23 cellular contexts compared by ENCODE assay signal in the genomic region with DNA sequence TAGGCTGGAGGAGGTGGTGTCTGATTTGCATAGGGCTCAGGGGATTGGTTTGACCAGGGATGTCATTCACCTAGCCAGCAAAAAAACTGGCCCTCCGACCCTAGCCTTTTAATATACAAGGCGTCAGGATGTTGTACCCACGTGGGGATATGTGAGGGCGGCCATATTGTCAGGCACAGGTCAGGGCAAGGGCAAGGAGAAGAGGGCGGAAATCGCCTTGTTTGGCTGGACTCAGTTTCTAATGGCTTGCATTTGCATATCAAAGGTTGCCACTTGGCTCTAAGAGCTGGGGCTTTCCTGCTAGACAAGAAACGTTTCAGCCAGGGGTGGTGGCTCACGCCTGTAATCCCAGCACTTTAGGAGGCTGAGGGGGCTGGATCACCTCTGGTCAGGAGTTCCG. TPM values are rescaled to one million over a fixed set of nuclear protein-coding genes. Genes with fewer than 3 reads are reported as not detected.
DNase-seq lines count a peak whose midpoint lies in the region; ATAC-seq, FAIRE-seq and TF ChIP-seq lines count a peak whose summit lies in the region.
"Had no signal": no experiment of that assay in that cellular context is flagged by ENCODE, and none has a peak within 500 bp of the region (broad histone marks: within the 10 kb centered on the region; RNA-seq: fewer than 3 reads in every experiment).

No MANE protein-coding gene starts in this region.

- H4K20me1 ChIP-seq in H1 (replicated peaks in 1 of 2; ENCODE audit: control insufficient read depth in 1 of 2, insufficient read depth in 2 of 2, low read length in 2 of 2): no peaks in the 10 kb centered on the region

- no peak for TF ChIP-seq POLR2A in H1 (IDR thresholded peaks at IDR 0.05; ENCODE audit: control extremely low read depth in 1 of 2, low read depth in 2 of 2, low read length in 2 of 2)

- no peak overlapping the region for H2BK120ac ChIP-seq in H1 (replicated peaks; ENCODE audit: low read depth, low read length)
- no peak overlapping the region for H2BK120ac ChIP-seq in trophoblast cell (ENCODE audit: insufficient read depth, low read length, poor library complexity)

- no peak overlapping the region for H4K5ac ChIP-seq in H1 (ENCODE audit: insufficient read length, low read depth, low read length)

- no peak overlapping the region for H2AFZ ChIP-seq in H1 (ENCODE audit: low read length)
- no peak overlapping the region for H2AFZ ChIP-seq in trophoblast cell (ENCODE audit: insufficient read depth, low read length, poor library complexity)

- no peak overlapping the region for H3K4me3 ChIP-seq in H1 (ENCODE audit: extremely low read depth in 1 of 4, insufficient read depth in 2 of 4, low read depth in 3 of 4, low read length in 4 of 4)
- no peak overlapping the region for H3K4me3 ChIP-seq in trophoblast cell (ENCODE audit: low read depth, low read length)
- no peak overlapping the region for H3K4me3 ChIP-seq in coronary artery

- H2BK15ac ChIP-seq in H1 (ENCODE audit: low read length): no peak overlapping the region

- H3K4me1 ChIP-seq in H1 (replicated peaks in 1 of 4; ENCODE audit: control insufficient read depth in 3 of 4, insufficient read depth in 4 of 4, low read length in 3 of 4) (no peaks in the 10 kb centered on the region), trophoblast cell (ENCODE audit: control insufficient read depth in 1 of 2, insufficient read depth in 2 of 2, low read length in 2 of 2) (no peaks in the 10 kb centered on the region)
- H3K4me1 ChIP-seq: BE2C, Caco-2 had no signal

- H3K79me2 ChIP-seq in H1 (ENCODE audit: control insufficient read depth in 1 of 2, insufficient read depth in 2 of 2, low read length in 2 of 2): no peaks in the 10 kb centered on the region
- H3K79me2 ChIP-seq in trophoblast cell (ENCODE audit: control insufficient read depth, insufficient read depth, low read length, poor library complexity): no peaks in the 10 kb centered on the region

- no peak overlapping the region for H4K8ac ChIP-seq in H1 (ENCODE audit: extremely low read depth, insufficient read depth, low read length)
- H4K8ac ChIP-seq in trophoblast cell (ENCODE audit: low read depth, low read length): no peak overlapping the region

- TF ChIP-seq RAD21 in Ishikawa (IDR thresholded peaks at IDR 0.05; ENCODE audit: low read depth) (no peak), H1 (IDR thresholded peaks at IDR 0.05 in 1 of 2, conservative IDR thresholded peaks at IDR 0.05 in 1 of 2; ENCODE audit: low read depth in 2 of 2, low read length in 2 of 2) (no peak)

- no peak overlapping the region for H3K9ac ChIP-seq in H1 (replicated peaks in 1 of 4; ENCODE audit: extremely low read depth in 1 of 4, low read depth in 3 of 4, low read length in 3 of 4)
- H3K9ac ChIP-seq in trophoblast cell (ENCODE audit: low read length): no peak overlapping the region

- H4K91ac ChIP-seq in H1 (replicated peaks; ENCODE audit: insufficient read length, low read length) (no peak overlapping the region), trophoblast cell (ENCODE audit: low read depth, low read length) (no peak overlapping the region)

- CTCF ChIA-PET in H1 (lab: Charles Lee; ENCODE audit: partially characterized antibody): no interaction called here

- H3K23ac ChIP-seq in H1 (ENCODE audit: insufficient read length): no peak overlapping the region
- no peak overlapping the region for H3K23ac ChIP-seq in trophoblast cell (ENCODE audit: low read length)

- H3K79me1 ChIP-seq in H1 (ENCODE audit: low read depth, low read length) (no peaks in the 10 kb centered on the region), trophoblast cell (ENCODE audit: low read length) (no peaks in the 10 kb centered on the region)

- H3K9me3 ChIP-seq in H1 (ENCODE audit: insufficient read depth in 2 of 2, low read depth in 1 of 2, low read length in 1 of 2) (peaks cover 0 to 2% of the 10 kb centered on the region in 2 experiments; a peak in 1 of 4 replicates), trophoblast cell (ENCODE audit: insufficient read depth, low read depth, low read length) (no peaks in the 10 kb centered on the region)
- H3K9me3 ChIP-seq: BE2C, Caco-2 had no signal

- TF ChIP-seq CTCF in H1 (IDR thresholded peaks at IDR 0.05; ENCODE audit: control extremely low read depth in 1 of 3, insufficient read depth in 1 of 3, low read depth in 1 of 3, low read length in 3 of 3) (no peak), coronary artery (IDR thresholded peaks at IDR 0.05) (no peak)

- no peak overlapping the region for H2AK5ac ChIP-seq in H1 (ENCODE audit: low read depth, low read length)
- no peak overlapping the region for H2AK5ac ChIP-seq in trophoblast cell (ENCODE audit: low read length)

- H2BK5ac ChIP-seq in H1 (ENCODE audit: low read depth, low read length) (no peak overlapping the region), trophoblast cell (ENCODE audit: low read depth, low read length, poor library complexity) (no peak overlapping the region)

- H3K27me3 ChIP-seq in H1 (replicated peaks in 1 of 4; ENCODE audit: control insufficient read depth in 3 of 4, extremely low read depth in 1 of 4, insufficient read depth in 3 of 4, low read length in 3 of 4): no peaks in the 10 kb centered on the region
- no peaks in the 10 kb centered on the region for H3K27me3 ChIP-seq in trophoblast cell (ENCODE audit: insufficient read depth, low read length)
- H3K27me3 ChIP-seq: BE2C had no signal

- no peak overlapping the region for H2BK12ac ChIP-seq in H1 (ENCODE audit: low read depth, low read length)
- no peak overlapping the region for H2BK12ac ChIP-seq in trophoblast cell (ENCODE audit: low read length)

- no peak overlapping the region for H3K27ac ChIP-seq in H1 (ENCODE audit: low read depth, low read length)
- H3K27ac ChIP-seq in trophoblast cell (ENCODE audit: low read depth, low read length): no peak overlapping the region
- H3K27ac ChIP-seq in coronary artery: no peak overlapping the region
- H3K27ac ChIP-seq: HL-60 had no signal

- no peak overlapping the region for H4K12ac ChIP-seq in trophoblast cell (ENCODE audit: low read depth, low read length)

- no peak for FAIRE-seq in H1 (lab: Jason Lieb, UNC)
- FAIRE-seq: A204.1, GM12892, GM18507, H54 had no signal

- no peak overlapping the region for H3K18ac ChIP-seq in H1 (ENCODE audit: extremely low read depth, low read length)
- H3K18ac ChIP-seq in trophoblast cell (ENCODE audit: low read length): no peak overlapping the region

- WGBS in H1 (ENCODE audit: extremely low coverage in 1 of 2, insufficient coverage in 1 of 2, insufficient read length in 1 of 2, insufficient replicate concordance in 2 of 2, low coverage in 1 of 2, low lambda C conversion rate in 2 of 2, missing lambda C conversion rate in 1 of 2), 2 experiments: 78% methylated on average over 9 of the region's 9 CpGs; no CpG with 5 or more reads in 1 of the 2 experiments
- no CpG with 5 or more reads among the region's 9 CpGs for WGBS in trophoblast cell (ENCODE audit: extremely low coverage, insufficient coverage, insufficient read length)

- TF ChIP-seq EP300 in Ishikawa (IDR thresholded peaks at IDR 0.05; ENCODE audit: borderline replicate concordance) (no peak), H1 (IDR thresholded peaks at IDR 0.05; ENCODE audit: borderline replicate concordance in 1 of 2, low read depth in 2 of 2, low read length in 2 of 2) (no peak)

- POLR2A ChIA-PET in H1 (lab: Charles Lee; ENCODE audit: partially characterized antibody): no interaction called here

- H2BK20ac ChIP-seq in H1 (ENCODE audit: low read length): no peak overlapping the region

- H3K14ac ChIP-seq in H1 (ENCODE audit: insufficient read length) (no peak overlapping the region), trophoblast cell (ENCODE audit: low read length) (no peak overlapping the region)

- no peak overlapping the region for H3K56ac ChIP-seq in H1 (replicated peaks; ENCODE audit: insufficient read length, low read depth, low read length)

- no peaks in the 10 kb centered on the region for H3K23me2 ChIP-seq in H1 (ENCODE audit: low read depth, low read length)

- no peak overlapping the region for H3K4me2 ChIP-seq in H1 (ENCODE audit: insufficient read depth in 1 of 2, low read depth in 2 of 2, low read length in 2 of 2)
- no peak overlapping the region for H3K4me2 ChIP-seq in trophoblast cell (ENCODE audit: low read length)

- H3K4ac ChIP-seq in H1 (replicated peaks; ENCODE audit: insufficient read length, low read depth, low read length): no peak overlapping the region
- no peak overlapping the region for H3K4ac ChIP-seq in trophoblast cell (ENCODE audit: low read depth, low read length)

- H3K36me3 ChIP-seq in H1 (ENCODE audit: control insufficient read depth in 2 of 4, insufficient read depth in 4 of 4, low read length in 3 of 4): no peaks in the 10 kb centered on the region
- H3K36me3 ChIP-seq in trophoblast cell (ENCODE audit: control insufficient read depth in 1 of 2, insufficient read depth in 2 of 2, low read length in 2 of 2): no peaks in the 10 kb centered on the region
- H3K36me3 ChIP-seq: BE2C had no signal

- DNase-seq in H1 (ENCODE audit: low read depth in 1 of 2, low spot score in 2 of 2) (peak; percentile 19 to 44), iPS DF 4.7 (ENCODE audit: extremely low read depth, low spot score) (peak; percentile 53), NCI-H2171 treated with DMSO at 0.1 percent for 48 hours (lab: John Stamatoyannopoulos, UW) (no peak), trophoblast cell (no peak), coronary artery (ENCODE audit: low spot score) (no peak)
- DNase-seq: ACHN; BE2C; C1 segment of cervical spinal cord; Caco-2; CD4-positive, CD25-positive, alpha-beta regulatory T cell; CD8-positive, alpha-beta memory T cell; DMS79 treated with DMSO at 0.1 percent for 48 hours; HFFc6; Karpas-422; KBM-7 had no signal

- no peak for ATAC-seq in GM21381 (IDR thresholded peaks at IDR 0.05; ENCODE audit: unreplicated experiment)
- ATAC-seq: HCT116 had no signal

TF ChIP-seq in Ishikawa, 13 proteins besides CTCF, POLR2A, EP300 and RAD21 (continues in another document):
- peak; percentile 49; the same call in 1 of the 2 replicates for TF ChIP-seq MAX (IDR thresholded peaks at IDR 0.05)

TF ChIP-seq in H1, 55 proteins besides CTCF, POLR2A, EP300 and RAD21 (continues in another document):
- TF ChIP-seq BACH1 (IDR thresholded peaks at IDR 0.05; ENCODE audit: low read length) (no peak), SRF (IDR thresholded peaks at IDR 0.05; ENCODE audit: low read depth, low read length) (peak; percentile 61)

RNA-seq across cellular contexts. Expression of gene PDCL3, which starts 24.9 kb away (rescaled TPM):
- 29.4 TPM in 2 replicates for total RNA-seq in H1 (2021; fragmentation: NEBNext Ultra II Directional; extraction: Animal tissue kit (Norgen Biotek cat#: 25700))
- polyA plus RNA-seq in H1 (2011; rRNA removed): 9.5 and 19.8 TPM in 2 replicates
- 24.7 TPM for polyA plus RNA-seq in H1 (2011; cell fraction: cytosol; rRNA removed)
- 3.8 TPM for polyA plus RNA-seq in H1 (2011; cell fraction: nucleus; rRNA removed)
- polyA plus RNA-seq in H1 (2012, experiment 1 of 2): 31.3 to 48.6 TPM (median 33.8 TPM) in 4 replicates
- 12.3 TPM for polyA plus RNA-seq in H1 (2012, experiment 2 of 2)
- polyA plus RNA-seq in H1 (2013, experiment 1 of 2): 26.4 TPM
- polyA plus RNA-seq in H1 (2013, experiment 2 of 2): 27.4 TPM
- polyA minus RNA-seq in H1 (2011; rRNA and poly(A)+ RNA removed): 7.6 and 9.7 TPM in 2 replicates
- 7.1 TPM for polyA minus RNA-seq in H1 (2011; cell fraction: cytosol; rRNA and poly(A)+ RNA removed)
- polyA minus RNA-seq in H1 (2011; cell fraction: nucleus; rRNA and poly(A)+ RNA removed): 8.5 TPM
- 21.0 and 22.2 TPM in 2 replicates for polyA plus RNA-seq in trophoblast cell (2013)

Comparison
In these comparisons a context has a peak if more than half of its experiments do, and no peak if none do; other contexts are left out.
1. DNase-seq: peak in H1 (2 of 2) and iPS DF 4.7 (single experiment); none in NCI-H2171 treated with DMSO at 0.1 percent for 48 hours (single experiment), trophoblast cell (0 of 2) and coronary artery (single experiment).